ENCODE assay signal across 25 cellular contexts in genomic region chr4:169690787-169691186, GRCh38.
"Had no signal": no experiment of that assay in that cellular context is flagged by ENCODE, and none has a peak within 500 bp of the region (broad histone marks: within the 10 kb centered on the region; RNA-seq: fewer than 3 reads in every experiment).

No MANE protein-coding gene starts in this region.

- H3K9me3 Mint-ChIP-seq: activated naive CD4-positive, alpha-beta T cell treated with anti-CD3 and anti-CD28 coated beads, Interleukin-2, amount 10 ng/mL, durations not matched to agents 7 days and 5 days; activated naive CD8-positive, alpha-beta T cell treated with anti-CD3 and anti-CD28 coated beads for 36 hours; activated T-cell treated with anti-CD3 and anti-CD28 coated beads, Interleukin-2, amount 50 U/mL, for 24 hours had no signal

- H3K4me1 ChIP-seq: Peyer's patch, SJCRH30 had no signal

- H3K27me3 ChIP-seq: brain microvascular endothelial cell, cardiac muscle cell, Peyer's patch, SJCRH30 had no signal

- DNase-seq: activated CD4-positive, alpha-beta T cell treated with anti-CD3 and anti-CD28 coated beads for 4 hours; activated CD4-positive, alpha-beta T cell treated with anti-CD3 and anti-CD28 coated beads, Interleukin-2, amount 50 U/mL, for 4 hours; activated CD8-positive, alpha-beta T cell treated with anti-CD3 and anti-CD28 coated beads, Interleukin-2, amount 10 ng/mL, durations not matched to agents 7 days and 5 days; activated gamma-delta T cell; activated naive CD4-positive, alpha-beta T cell treated with anti-CD3 and anti-CD28 coated beads, Interleukin-2, amount 10 ng/mL, durations not matched to agents 7 days and 5 days; activated naive CD8-positive, alpha-beta T cell treated with anti-CD3 and anti-CD28 coated beads for 36 hours; activated T-cell treated with anti-CD3 and anti-CD28 coated beads, Interleukin-2, amount 50 U/mL, for 24 hours; brain microvascular endothelial cell; Karpas-422; MM.1S; NCI-H1105; NCI-H1436; NCI-H1694 treated with DMSO at 0.1 percent for 48 hours; NCI-H2029 treated with DMSO at 0.1 percent for 48 hours; NCI-H510A treated with DMSO at 0.1 percent for 48 hours; NCI-H69; NK-92 treated with Interleukin-12 subunit alpha and Interleukin-12 subunit beta, amount 100 ng/mL, for 24 hours; Peyer's patch; Right ventricle myocardium superior; SJCRH30; SW 1271 had no signal

- H3K4me3 Mint-ChIP-seq: activated CD8-positive, alpha-beta T cell treated with anti-CD3 and anti-CD28 coated beads, Interleukin-2, amount 10 ng/mL, durations not matched to agents 7 days and 5 days; activated naive CD4-positive, alpha-beta T cell treated with anti-CD3 and anti-CD28 coated beads, Interleukin-2, amount 10 ng/mL, durations not matched to agents 7 days and 5 days; activated naive CD8-positive, alpha-beta T cell treated with anti-CD3 and anti-CD28 coated beads for 36 hours; activated T-cell treated with anti-CD3 and anti-CD28 coated beads, Interleukin-2, amount 50 U/mL, for 24 hours had no signal

- ATAC-seq: activated CD4-positive, CD25-positive, alpha-beta regulatory T cell treated with anti-CD3 and anti-CD28 coated beads, Interleukin-2, amount 50 U/mL, for 24 hours; activated CD8-positive, alpha-beta T cell treated with anti-CD3 and anti-CD28 coated beads, Interleukin-2, amount 10 ng/mL, durations not matched to agents 7 days and 5 days; SK-N-SH treated with all-trans-retinoic acid at 6 μM for 48 hours had no signal

- H3K27me3 Mint-ChIP-seq: activated naive CD4-positive, alpha-beta T cell treated with anti-CD3 and anti-CD28 coated beads, Interleukin-2, amount 10 ng/mL, durations not matched to agents 7 days and 5 days; activated naive CD8-positive, alpha-beta T cell treated with anti-CD3 and anti-CD28 coated beads for 36 hours; activated T-cell treated with anti-CD3 and anti-CD28 coated beads, Interleukin-2, amount 50 U/mL, for 24 hours had no signal

- H3K9me3 ChIP-seq: Peyer's patch, SJCRH30 had no signal

- H3K4me3 ChIP-seq: cardiac muscle cell, Peyer's patch, SJCRH30 had no signal

- H3K27ac Mint-ChIP-seq: activated CD8-positive, alpha-beta T cell treated with anti-CD3 and anti-CD28 coated beads, Interleukin-2, amount 10 ng/mL, durations not matched to agents 7 days and 5 days; activated naive CD4-positive, alpha-beta T cell treated with anti-CD3 and anti-CD28 coated beads, Interleukin-2, amount 10 ng/mL, durations not matched to agents 7 days and 5 days; activated naive CD8-positive, alpha-beta T cell treated with anti-CD3 and anti-CD28 coated beads for 36 hours; activated T-cell treated with anti-CD3 and anti-CD28 coated beads, Interleukin-2, amount 50 U/mL, for 24 hours had no signal

- H3K27ac ChIP-seq: brain microvascular endothelial cell, cardiac muscle cell, Peyer's patch, RWPE1, SJCRH30 had no signal
